ENCODE assay signal across 1 cellular context in genomic region chr10:122931088-122931958, GRCh38.
TF ChIP-seq lines count a peak whose summit lies in the region.

No MANE protein-coding gene starts in this region.

TF ChIP-seq in K562, 482 proteins besides CTCF, POLR2A, EP300 and RAD21 (continued from another document and continues in another):
- TF ChIP-seq ZBTB2 (IDR thresholded peaks at IDR 0.05) (no peak), ARID1B (IDR thresholded peaks at IDR 0.05) (peak; percentile 92), RBM34 (IDR thresholded peaks at IDR 0.05; ENCODE audit: borderline replicate concordance, insufficient read depth, low read length) (no peak), POLR2AphosphoS5 (IDR thresholded peaks at IDR 0.05; ENCODE audit: control insufficient read depth, insufficient read depth, low read depth, low read length) (peak; percentile 60), MAFF (IDR thresholded peaks at IDR 0.05; ENCODE audit: low read length) (peak; percentile 44; the same call in 1 of the 2 replicates), ZNF280B (CRISPR knock-in tag; IDR thresholded peaks at IDR 0.05) (no peak), ZNF780A (CRISPR knock-in tag; IDR thresholded peaks at IDR 0.05) (no peak), FOSL1 (tag; conservative IDR thresholded peaks at IDR 0.05) (peak; percentile 48), RFX5 (IDR thresholded peaks at IDR 0.05; ENCODE audit: low read depth, low read length) (no peak), PRMT5 (CRISPR knock-in tag; IDR thresholded peaks at IDR 0.05) (no peak), PTBP1 (IDR thresholded peaks at IDR 0.05; ENCODE audit: low read depth, low read length) (no peak), EP400 (IDR thresholded peaks at IDR 0.05) (peak; percentile 40), KDM2B (CRISPR knock-in tag; IDR thresholded peaks at IDR 0.05) (no peak), PRPF4 (IDR thresholded peaks at IDR 0.05; ENCODE audit: insufficient read depth, low read depth, low read length, poor library complexity, severe bottlenecking) (no peak), PYGO2 (tag; IDR thresholded peaks at IDR 0.05) (no peak), PBX2 (CRISPR knock-in tag; IDR thresholded peaks at IDR 0.05; ENCODE audit: low read depth) (no peak), PBX2 (tag; conservative IDR thresholded peaks at IDR 0.05; ENCODE audit: low read depth) (peak; percentile 55), U2AF1 (optimal IDR thresholded peaks at IDR 0.05; ENCODE audit: low read depth, low read length) (no peak), ZNF436 (CRISPR knock-in tag; IDR thresholded peaks at IDR 0.05) (no peak), GTF2F1 (IDR thresholded peaks at IDR 0.05; ENCODE audit: low read depth, low read length) (no peak), TFE3 (CRISPR knock-in tag; IDR thresholded peaks at IDR 0.05) (no peak), ZFP1 (CRISPR knock-in tag; IDR thresholded peaks at IDR 0.05) (no peak), DNMT1 (IDR thresholded peaks at IDR 0.05) (no peak), FOS (IDR thresholded peaks at IDR 0.05; ENCODE audit: extremely low read depth, insufficient read length) (no peak), RFX1 (IDR thresholded peaks at IDR 0.05) (peak; percentile 48), MLLT1 (IDR thresholded peaks at IDR 0.05) (no peak), ZNF133 (CRISPR knock-in tag; IDR thresholded peaks at IDR 0.05) (no peak), MED1 (CRISPR knock-in tag; IDR thresholded peaks at IDR 0.05; ENCODE audit: borderline replicate concordance) (no peak), SNIP1 (IDR thresholded peaks at IDR 0.05; ENCODE audit: low read depth) (no peak), ZNF224 (CRISPR knock-in tag; IDR thresholded peaks at IDR 0.05) (no peak), CREB3L1 (IDR thresholded peaks at IDR 0.05; ENCODE audit: borderline replicate concordance, low read depth) (no peak), U2AF2 (optimal IDR thresholded peaks at IDR 0.05; ENCODE audit: low read depth, low read length) (no peak), DLX4 (CRISPR knock-in tag; IDR thresholded peaks at IDR 0.05) (no peak), HDAC2 (IDR thresholded peaks at IDR 0.05) (0 out of 2 replicates have a peak, but pooled peaks have one; percentile 8), ZBTB12 (CRISPR knock-in tag; IDR thresholded peaks at IDR 0.05) (no peak), NFYB (IDR thresholded peaks at IDR 0.05; ENCODE audit: extremely low read depth, insufficient read length) (no peak), BRD4 (IDR thresholded peaks at IDR 0.05) (no peak), FUS (optimal IDR thresholded peaks at IDR 0.05; ENCODE audit: low read depth, low read length) (no peak), FIP1L1 (IDR thresholded peaks at IDR 0.05; ENCODE audit: low read depth, low read length, poor library complexity, severe bottlenecking) (no peak), EGR1 (conservative IDR thresholded peaks at IDR 0.05) (no peak), STAT5A (IDR thresholded peaks at IDR 0.05; ENCODE audit: borderline replicate concordance, low read length) (peak; percentile 65; the same call in 1 of the 2 replicates), ZNF347 (CRISPR knock-in tag; IDR thresholded peaks at IDR 0.05; ENCODE audit: low read depth) (no peak), IRF9 (tag; IDR thresholded peaks at IDR 0.05) (no peak), ZNF584 (CRISPR knock-in tag; IDR thresholded peaks at IDR 0.05; ENCODE audit: low read depth) (no peak), GTF3C2 (IDR thresholded peaks at IDR 0.05; ENCODE audit: borderline replicate concordance, extremely low read depth, insufficient read length) (no peak), SMARCA4 (IDR thresholded peaks at IDR 0.05) (peak; percentile 88), ZNF668 (CRISPR knock-in tag; IDR thresholded peaks at IDR 0.05) (no peak), STAT5B (CRISPR knock-in tag; IDR thresholded peaks at IDR 0.05) (no peak), ZSCAN32 (CRISPR knock-in tag; IDR thresholded peaks at IDR 0.05) (no peak), NR2C2 (CRISPR knock-in tag; IDR thresholded peaks at IDR 0.05) (no peak), NR2C2 (tag; IDR thresholded peaks at IDR 0.05) (peak; percentile 33; the same call in 1 of the 2 replicates), FOXK2 (conservative IDR thresholded peaks at IDR 0.05 in 1 of 2, IDR thresholded peaks at IDR 0.05 in 1 of 2; ENCODE audit: low read depth in 2 of 2) (no peak), SRSF9 (IDR thresholded peaks at IDR 0.05; ENCODE audit: borderline replicate concordance, low read depth, low read length) (no peak), SNAPC5 (CRISPR knock-in tag; IDR thresholded peaks at IDR 0.05) (no peak), KLF6 (CRISPR knock-in tag; IDR thresholded peaks at IDR 0.05; ENCODE audit: borderline replicate concordance) (no peak)
